Comparison of ENCODE assay signal across 8 cellular contexts in the genomic region with DNA sequence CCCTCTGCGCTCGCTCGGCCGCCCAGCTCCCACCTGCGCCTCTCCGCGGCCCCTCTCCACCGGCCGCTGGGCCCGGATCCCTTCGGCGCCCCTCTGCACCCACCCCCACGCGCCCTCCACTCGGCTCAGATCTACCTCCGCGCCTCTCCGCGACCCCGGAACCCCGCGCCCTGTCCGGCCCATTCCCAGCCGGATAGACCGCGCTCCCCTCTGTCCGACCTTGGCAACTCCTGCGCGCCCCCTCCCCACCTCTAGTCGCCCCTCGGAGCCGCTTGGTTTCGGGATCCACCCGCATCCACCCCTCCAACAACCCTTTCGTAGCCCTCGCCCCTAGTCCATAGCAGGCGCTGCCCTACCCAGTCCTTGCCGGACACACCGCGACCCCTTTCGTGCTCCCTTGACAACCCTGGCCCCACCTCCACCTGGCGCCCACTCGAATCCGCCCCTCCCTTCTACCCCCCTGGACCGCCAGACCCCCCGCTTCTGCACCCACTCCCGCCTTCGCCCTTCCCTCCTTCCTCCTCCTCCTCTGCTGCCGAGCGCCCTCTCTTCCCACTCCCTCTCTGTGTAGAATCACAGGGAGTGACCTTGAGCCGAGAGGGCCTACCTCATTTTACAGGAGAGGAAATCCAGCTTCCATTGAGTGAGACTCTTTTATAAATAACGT. TPM values are rescaled to one million over a fixed set of nuclear protein-coding genes. Genes with fewer than 3 reads are reported as not detected.
DNase-seq lines count a peak whose midpoint lies in the region; ATAC-seq and TF ChIP-seq lines count a peak whose summit lies in the region.

No MANE protein-coding gene starts in this region.

- peak in 1 of 2 donors; percentile 35 for TF ChIP-seq POLR2A in thyroid gland (IDR thresholded peaks at IDR 0.05)

- H3K9me3 Mint-ChIP-seq in T-helper 1 cell treated with Interleukin-12 subunit alpha and Interleukin-12 subunit beta and Interleukin-4 antibody, amounts not matched to agents 30 μg/mL and 1 μg/mL, for 36 hours: no peaks in the 10 kb centered on the region

- H3K36me3 ChIP-seq in endocrine pancreas (ENCODE audit: control insufficient read depth, insufficient read depth, low read length) (no peaks in the 10 kb centered on the region), mesenchymal stem cell (ENCODE audit: control insufficient read depth in 1 of 2, insufficient read depth in 2 of 2, low read depth in 1 of 2, low read length in 2 of 2) (no peaks in the 10 kb centered on the region), thyroid gland (no peaks in the 10 kb centered on the region)

- H3K36me3 Mint-ChIP-seq in T-helper 1 cell treated with Interleukin-12 subunit alpha and Interleukin-12 subunit beta and Interleukin-4 antibody, amounts not matched to agents 30 μg/mL and 1 μg/mL, for 36 hours (ENCODE audit: low read depth): peaks cover 8% of the 10 kb centered on the region

- peaks cover 7% of the 10 kb centered on the region for H3K79me1 ChIP-seq in mesenchymal stem cell (replicated peaks; ENCODE audit: low read length, poor library complexity, severe bottlenecking)

- ATAC-seq in HG02938 (IDR thresholded peaks at IDR 0.05; ENCODE audit: unreplicated experiment) (peak; percentile 1), HG02981 (IDR thresholded peaks at IDR 0.05; ENCODE audit: unreplicated experiment) (no peak)

- peak overlapping the region; percentile 69 for H4K91ac ChIP-seq in mesenchymal stem cell (ENCODE audit: low read length)

- peak; percentile 24 for DNase-seq in DMS 273 (lab: John Stamatoyannopoulos, UW; ENCODE audit: unreplicated experiment)
- DNase-seq in DMS 273 treated with DMSO at 0.1 percent for 48 hours (lab: John Stamatoyannopoulos, UW): no peak
- peak; percentile 43 for DNase-seq in mesenchymal stem cell
- DNase-seq in thyroid gland: peak; percentile 45 to 54

- H2BK5ac ChIP-seq in mesenchymal stem cell (ENCODE audit: low read depth, low read length, poor library complexity, severe bottlenecking): no peak overlapping the region

- no peaks in the 10 kb centered on the region for H3K27me3 ChIP-seq in endocrine pancreas (ENCODE audit: control insufficient read depth, insufficient read depth, low read length)
- H3K27me3 ChIP-seq in mesenchymal stem cell (ENCODE audit: control insufficient read depth in 1 of 2, insufficient read depth in 1 of 2, low read length in 2 of 2): no peaks in the 10 kb centered on the region
- H3K27me3 ChIP-seq in thyroid gland: no peaks in the 10 kb centered on the region

- H3K4me3 ChIP-seq in endocrine pancreas (ENCODE audit: control insufficient read depth, insufficient read depth, low read length): no peak overlapping the region
- H3K4me3 ChIP-seq in mesenchymal stem cell (ENCODE audit: insufficient read depth in 1 of 2, low read depth in 1 of 2, low read length in 2 of 2): peak overlapping the region; percentile 90 to 92
- peak overlapping the region; percentile 41 to 83 (median 77) for H3K4me3 ChIP-seq in thyroid gland (replicated peaks in 1 of 3)

- TF ChIP-seq CTCF in thyroid gland (IDR thresholded peaks at IDR 0.05): no peak

- peak overlapping the region; percentile 84 for H3K4me2 ChIP-seq in mesenchymal stem cell (ENCODE audit: low read length, poor library complexity, severe bottlenecking)

- 3% methylated on average over 52 of the region's 52 CpGs for WGBS in mesenchymal stem cell
- WGBS in thyroid gland, 2 donors: 2 to 3% methylated on average over 29 to 38 of the region's 52 CpGs

- peaks cover 29% of the 10 kb centered on the region for H3K4me1 Mint-ChIP-seq in T-helper 1 cell treated with Interleukin-12 subunit alpha and Interleukin-12 subunit beta and Interleukin-4 antibody, amounts not matched to agents 30 μg/mL and 1 μg/mL, for 36 hours (ENCODE audit: low read depth)

- H3K27me3 Mint-ChIP-seq in T-helper 1 cell treated with Interleukin-12 subunit alpha and Interleukin-12 subunit beta and Interleukin-4 antibody, amounts not matched to agents 30 μg/mL and 1 μg/mL, for 36 hours (ENCODE audit: low read depth): no peaks in the 10 kb centered on the region

- H3K14ac ChIP-seq in mesenchymal stem cell (ENCODE audit: low read length in 2 of 2): peak overlapping the region in 1 of 2 experiments; percentile 99

- H2BK12ac ChIP-seq in mesenchymal stem cell (ENCODE audit: low read length in 2 of 2): peak overlapping the region in 1 of 2 experiments; percentile 94

- H2BK120ac ChIP-seq in mesenchymal stem cell (ENCODE audit: low read depth, low read length): no peak overlapping the region

- H3K9me3 ChIP-seq in endocrine pancreas (ENCODE audit: control insufficient read depth, low read length) (no peaks in the 10 kb centered on the region), mesenchymal stem cell (ENCODE audit: control insufficient read depth, low read length) (no peaks in the 10 kb centered on the region), thyroid gland (no peaks in the 10 kb centered on the region)

- H3K18ac ChIP-seq in mesenchymal stem cell (ENCODE audit: low read depth in 1 of 2, low read length in 2 of 2): peak overlapping the region; percentile 11 to 81

- H4K8ac ChIP-seq in mesenchymal stem cell (ENCODE audit: low read length): peak overlapping the region; percentile 85

- H3K4me3 Mint-ChIP-seq in T-helper 1 cell treated with Interleukin-12 subunit alpha and Interleukin-12 subunit beta and Interleukin-4 antibody, amounts not matched to agents 30 μg/mL and 1 μg/mL, for 36 hours: peak overlapping the region; percentile 85

- peak overlapping the region; percentile 87 for H3K27ac Mint-ChIP-seq in T-helper 1 cell treated with Interleukin-12 subunit alpha and Interleukin-12 subunit beta and Interleukin-4 antibody, amounts not matched to agents 30 μg/mL and 1 μg/mL, for 36 hours

- peak overlapping the region; percentile 58 for H3K27ac ChIP-seq in mesenchymal stem cell (ENCODE audit: low read length, poor library complexity, severe bottlenecking)
- H3K27ac ChIP-seq in thyroid gland: peak overlapping the region; percentile 80 to 96 (median 85)

- H3K23ac ChIP-seq in mesenchymal stem cell (ENCODE audit: low read length in 2 of 2): peak overlapping the region in 1 of 2 experiments; percentile 100

- H3K4me1 ChIP-seq in endocrine pancreas (ENCODE audit: control insufficient read depth, insufficient read depth, low read length) (peaks cover 5% of the 10 kb centered on the region), mesenchymal stem cell (ENCODE audit: control insufficient read depth, insufficient read depth, low read depth, low read length) (peaks cover 20% of the 10 kb centered on the region), thyroid gland (peaks cover 7 to 18% of the 10 kb centered on the region in 2 donors)

- intact Hi-C loops in thyroid gland (cut with DNase I): no loop called here

- H2AK5ac ChIP-seq in mesenchymal stem cell (ENCODE audit: low read length, severe bottlenecking): no peak overlapping the region

- peak overlapping the region; percentile 58 for H3K9ac ChIP-seq in endocrine pancreas (ENCODE audit: control insufficient read depth, insufficient read depth, low read length)
- H3K9ac ChIP-seq in mesenchymal stem cell (ENCODE audit: low read length): peak overlapping the region; percentile 93

- H2BK15ac ChIP-seq in mesenchymal stem cell (ENCODE audit: low read depth, poor library complexity, severe bottlenecking): peak overlapping the region; percentile 17

- H3K4ac ChIP-seq in mesenchymal stem cell (ENCODE audit: low read depth in 1 of 2, low read length in 2 of 2): peak overlapping the region; percentile 73 to 75

- H2AFZ ChIP-seq in mesenchymal stem cell (ENCODE audit: low read depth, low read length): peak overlapping the region; percentile 94

RNA-seq across cellular contexts. Expression of a gene that starts 0.5 kb away (rescaled TPM):
- polyA plus RNA-seq in mesenchymal stem cell (2013, experiment 1 of 2): 48.7 TPM
- 50.3 TPM for polyA plus RNA-seq in mesenchymal stem cell (2013, experiment 2 of 2)
- 100 to 1,000 TPM in 1 of 4 donors, 10 to 100 TPM in 3; 90.1 to 101 (median 92.7) TPM for total RNA-seq in thyroid gland

RNA-seq across cellular contexts. Expression of a gene that starts 51.2 kb away (rescaled TPM):
- 12.5 TPM for polyA plus RNA-seq in mesenchymal stem cell (2013, experiment 1 of 2)
- polyA plus RNA-seq in mesenchymal stem cell (2013, experiment 2 of 2): 13.8 TPM
- total RNA-seq in thyroid gland: 10 to 100 TPM; 15.6 to 29.3 (median 18.3) TPM
